20 cellular contexts compared by ENCODE assay signal in genomic region chr5:100577506-100577905, GRCh38. TPM values are rescaled to one million over a fixed set of nuclear protein-coding genes. Genes with fewer than 3 reads are reported as not detected.
DNase-seq lines count a peak whose midpoint lies in the region; ATAC-seq, FAIRE-seq and TF ChIP-seq lines count a peak whose summit lies in the region.
"Had no signal": no experiment of that assay in that cellular context is flagged by ENCODE, and none has a peak within 500 bp of the region (broad histone marks: within the 10 kb centered on the region; RNA-seq: fewer than 3 reads in every experiment).

No MANE protein-coding gene starts in this region.

- H3K27ac ChIP-seq in heart left ventricle (peak overlapping the region in 7 of 12 donors; percentile 8 to 76 (median 40)), PC-3 (ENCODE audit: low read length) (no peak overlapping the region)

- H3K4me2 ChIP-seq in PC-3 (ENCODE audit: low read length), result peak overlapping the region; percentile 9; the same call in 1 of the 2 replicates
- H3K4me2 ChIP-seq: GM23338 had no signal

- no peak overlapping the region for H3K27ac Mint-ChIP-seq in stimulated activated naive B cell treated with anti-CD40 and anti-IgM and Interleukin-4, amounts not matched to agents 10 μg/mL and 1 μg/mL and 100 μg/mL, for 72 hours
- H3K27ac Mint-ChIP-seq: CD4-positive, alpha-beta memory T cell; GM23338; H9 had no signal

- DNase-seq in heart left ventricle (no peak), Right ventricle myocardium inferior (ENCODE audit: missing footprints) (no peak), PC-3 (no peak), islet precursor cell (no peak)
- DNase-seq in activated T-cell treated with anti-CD3 and anti-CD28 coated beads, Interleukin-2, amount 50 U/mL, for 48 hours, result no peak
- no peak for DNase-seq in stimulated activated naive B cell treated with anti-CD40 and anti-IgM and Interleukin-4, amounts not matched to agents 10 μg/mL and 1 μg/mL and 100 μg/mL, for 72 hours
- DNase-seq: 8988T; C1 segment of cervical spinal cord; Calu3; CD4-positive, alpha-beta memory T cell; COR-L47; DMS79; EL; GDM1; H9 had no signal

- H3K36me3 Mint-ChIP-seq in stimulated activated naive B cell treated with anti-CD40 and anti-IgM and Interleukin-4, amounts not matched to agents 10 μg/mL and 1 μg/mL and 100 μg/mL, for 72 hours, result peaks cover 16% of the 10 kb centered on the region in 2 donors

- no peak overlapping the region for H2AFZ ChIP-seq in PC-3 (ENCODE audit: low read length)
- H2AFZ ChIP-seq: GM23338 had no signal

- WGBS in heart left ventricle, 4 donors, result 72 to 89% (median 85%) methylated on average over 1 of the region's 1 CpG

- no peaks in the 10 kb centered on the region for H3K9me2 ChIP-seq in PC-3 (replicated peaks; ENCODE audit: low read length)

- CTCF ChIA-PET in PC-3 (lab: Charles Lee), result no interaction called here

- H3K4me3 Mint-ChIP-seq in stimulated activated naive B cell treated with anti-CD40 and anti-IgM and Interleukin-4, amounts not matched to agents 10 μg/mL and 1 μg/mL and 100 μg/mL, for 72 hours, result no peak overlapping the region
- H3K4me3 Mint-ChIP-seq: CD4-positive, alpha-beta memory T cell; GM23338; H9 had no signal

- no peak overlapping the region for H3K9ac ChIP-seq in PC-3 (ENCODE audit: low read length)

- no TSS peak for BruUV-seq in PC-3 (replicated peaks; lab: Mats Ljungman, UMichigan)

- peaks cover 0 to 10% (median 0%) of the 10 kb centered on the region in 9 donors for H3K36me3 ChIP-seq in heart left ventricle
- H3K36me3 ChIP-seq in PC-3 (ENCODE audit: low read depth, low read length), result no peaks in the 10 kb centered on the region

- H4K20me1 ChIP-seq in PC-3 (ENCODE audit: low read length), result no peaks in the 10 kb centered on the region

- TF ChIP-seq POLR2A in heart left ventricle (IDR thresholded peaks at IDR 0.05), result no peak

- H3K4me1 ChIP-seq in heart left ventricle, result peaks cover 0 to 32% (median 11%) of the 10 kb centered on the region in 12 donors
- peaks cover 8% of the 10 kb centered on the region for H3K4me1 ChIP-seq in PC-3 (ENCODE audit: insufficient read depth, low read length)

- peak; percentile 81 for FAIRE-seq in islet of Langerhans (lab: Jason Lieb, UNC)
- FAIRE-seq: GM12878, GM19239 had no signal

- H3F3A ChIP-seq in PC-3 (ENCODE audit: low read length, unreplicated experiment), result no peaks in the 10 kb centered on the region

- TF ChIP-seq CTCF in heart left ventricle (IDR thresholded peaks at IDR 0.05) (no peak), PC-3 (conservative IDR thresholded peaks at IDR 0.05; ENCODE audit: low read depth, low read length) (no peak)

- intact Hi-C loops in heart left ventricle (cut with DNase I) (loop anchor here in 2 of 10 donors (5.0 kb wide), 1 partner anchor 40 kb away; the partner anchor contains the start of gene FAM174A (in 2 of the 2)), Right ventricle myocardium inferior (cut with DNase I) (no loop called here), PC-3 (cut with micrococcal nuclease) (no loop called here)

- no peaks in the 10 kb centered on the region for H3K79me2 ChIP-seq in PC-3 (ENCODE audit: low read length)

- H3K27me3 ChIP-seq in heart left ventricle (no peaks in the 10 kb centered on the region), PC-3 (ENCODE audit: low read length) (no peaks in the 10 kb centered on the region)

- H3K4me1 Mint-ChIP-seq in stimulated activated naive B cell treated with anti-CD40 and anti-IgM and Interleukin-4, amounts not matched to agents 10 μg/mL and 1 μg/mL and 100 μg/mL, for 72 hours, result no peaks in the 10 kb centered on the region
- H3K4me1 Mint-ChIP-seq: GM23338, H9 had no signal

- POLR2A ChIA-PET in PC-3 (lab: Charles Lee; ENCODE audit: unreplicated experiment), result no interaction called here

- no peak overlapping the region for H3K4me3 ChIP-seq in heart left ventricle
- H3K4me3 ChIP-seq in PC-3 (ENCODE audit: low read length), result no peak overlapping the region
- H3K4me3 ChIP-seq: GM12878, GM23338 had no signal

- H3K27me3 Mint-ChIP-seq in stimulated activated naive B cell treated with anti-CD40 and anti-IgM and Interleukin-4, amounts not matched to agents 10 μg/mL and 1 μg/mL and 100 μg/mL, for 72 hours, result no peaks in the 10 kb centered on the region
- H3K27me3 Mint-ChIP-seq: CD4-positive, alpha-beta memory T cell had no signal

- H3K9me3 ChIP-seq in heart left ventricle (peaks cover 0 to 4% (median 0%) of the 10 kb centered on the region in 12 donors), PC-3 (ENCODE audit: low read length) (no peaks in the 10 kb centered on the region)

- ATAC-seq in heart left ventricle, result no peak
- ATAC-seq in Right ventricle myocardium inferior, result no peak
- ATAC-seq in PC-3, result peak; percentile 99
- no peak for ATAC-seq in stimulated activated naive B cell treated with anti-CD40 and anti-IgM and Interleukin-4, amounts not matched to agents 10 μg/mL and 1 μg/mL and 100 μg/mL, for 72 hours (replicated peaks)
- ATAC-seq: GM12878, GM23338, HCT116 had no signal

- peaks cover 0 to 2% of the 10 kb centered on the region in 2 donors for H3K9me3 Mint-ChIP-seq in stimulated activated naive B cell treated with anti-CD40 and anti-IgM and Interleukin-4, amounts not matched to agents 10 μg/mL and 1 μg/mL and 100 μg/mL, for 72 hours
- H3K9me3 Mint-ChIP-seq: GM23338, H9 had no signal

RNA-seq across cellular contexts. Expression of gene FAM174A, which starts 42.3 kb away (rescaled TPM):
- total RNA-seq in heart left ventricle (10 to 100 TPM; 15.9 to 38.6 (median 20.4) TPM), Right ventricle myocardium inferior (13.9 TPM), PC-3 (2014; rRNA removed) (65.1 and 66.2 TPM in 2 replicates)
- 10 to 100 TPM in 1 of 2 donors, 1 to 10 TPM in 1; 7.8 to 59.0 TPM for polyA plus RNA-seq in heart left ventricle
